ENCODE assay signal across 8 cellular contexts in the genomic region with DNA sequence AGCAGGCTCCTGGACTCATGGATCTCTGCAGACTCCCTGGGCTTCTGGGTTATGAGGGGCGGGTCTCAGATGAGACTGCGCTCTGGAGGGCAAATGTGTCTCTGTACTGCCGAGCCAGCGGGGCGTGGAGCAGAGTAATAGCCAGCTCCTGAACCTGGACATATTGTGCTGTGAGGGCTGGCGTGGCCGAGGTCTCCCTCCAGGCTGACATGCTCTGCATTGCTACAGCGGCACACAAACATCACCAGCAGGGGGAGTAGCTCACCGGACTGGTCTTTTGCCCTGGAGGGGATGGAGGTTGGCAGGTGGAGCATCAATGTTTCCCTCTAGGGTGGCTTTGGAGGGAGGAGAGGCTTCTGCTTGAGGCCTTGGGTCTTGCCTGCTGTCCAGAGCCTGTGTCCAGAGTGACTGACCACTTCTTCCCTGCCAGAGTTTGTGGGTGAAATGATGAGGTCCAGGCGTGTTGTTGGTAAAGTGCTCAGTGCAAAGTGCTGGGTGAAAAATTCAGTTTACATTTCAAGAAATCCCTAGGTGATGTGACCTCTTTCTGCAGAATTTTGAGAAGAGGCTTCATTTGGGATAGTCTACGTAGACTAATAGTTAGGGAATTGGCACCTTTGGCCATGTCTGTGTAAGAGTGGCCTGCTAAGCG. TPM values are rescaled to one million over a fixed set of nuclear protein-coding genes. Genes with fewer than 3 reads are reported as not detected.
A peak's percentile ranks its signal among the peaks of the same experiment; 100 is the strongest.
DNase-seq lines count a peak whose midpoint lies in the region; ATAC-seq, FAIRE-seq and TF ChIP-seq lines count a peak whose summit lies in the region.

No MANE protein-coding gene starts in this region.

- H3K36me3 ChIP-seq in RWPE2 (ENCODE audit: low read depth) = no peaks in the 10 kb centered on the region
- no peaks in the 10 kb centered on the region for H3K36me3 ChIP-seq in left ventricle myocardium inferior

- peak; percentile 59 for TF ChIP-seq CTCF in D721Med (IDR thresholded peaks at IDR 0.05; ENCODE audit: insufficient read depth, missing control alignments)
- peak; percentile 45 for TF ChIP-seq CTCF in RWPE2 (IDR thresholded peaks at IDR 0.05; ENCODE audit: poor library complexity, severe bottlenecking)
- TF ChIP-seq CTCF in left ventricle myocardium inferior (IDR thresholded peaks at IDR 0.05; ENCODE audit: borderline replicate concordance) = peak; percentile 67

- FAIRE-seq in D721Med (lab: Jason Lieb, UNC) = no peak

- H3K9me3 ChIP-seq in RWPE2 (ENCODE audit: severe bottlenecking) (no peaks in the 10 kb centered on the region), left ventricle myocardium inferior (replicated peaks) (no peaks in the 10 kb centered on the region)

- ATAC-seq in HG03103 (IDR thresholded peaks at IDR 0.05; ENCODE audit: low read depth, unreplicated experiment) (peak; percentile 51), RWPE2 (ENCODE audit: low read depth) (peak; percentile 35; the same call in 1 of the 3 replicates), GM19463 (IDR thresholded peaks at IDR 0.05; ENCODE audit: unreplicated experiment) (no peak), HG02642 (IDR thresholded peaks at IDR 0.05; ENCODE audit: poor library complexity, unreplicated experiment) (no peak)

- no peak overlapping the region for H3K4me3 ChIP-seq in RWPE2 (ENCODE audit: severe bottlenecking)
- no peak overlapping the region for H3K4me3 ChIP-seq in left ventricle myocardium inferior

- DNase-seq in D721Med (ENCODE audit: insufficient read length, low spot score) (no peak), RWPE2 (ENCODE audit: low spot score) (no peak), left ventricle myocardium inferior (peak; percentile 36)
- DNase-seq in activated T-helper 9 cell treated with anti-CD3 and anti-CD28 coated beads, Interleukin-2, amount 50 U/mL, for 16 hours (ENCODE audit: low read depth) = peak; percentile 37
- DNase-seq in stimulated activated CD4-positive, alpha-beta T cell treated with anti-CD3 and anti-CD28 coated beads, Interleukin-15, amount 100 ng/mL, for 48 hours (ENCODE audit: low read depth in 2 of 2) = peak; percentile 48 to 63

- H3K4me1 ChIP-seq in RWPE2 (ENCODE audit: insufficient read depth, poor library complexity, severe bottlenecking) (no peaks in the 10 kb centered on the region), left ventricle myocardium inferior (peaks cover 3% of the 10 kb centered on the region)

- intact Hi-C loops in left ventricle myocardium inferior (cut with micrococcal nuclease) = loop anchor here (10.0 kb wide), 1 partner anchor 1271 kb away; no protein-coding TSS in a partner anchor

- H3K27ac ChIP-seq in RWPE2 (ENCODE audit: poor library complexity, severe bottlenecking) (no peak overlapping the region), left ventricle myocardium inferior (replicated peaks) (no peak overlapping the region)

- peaks cover 6% of the 10 kb centered on the region for H3K27me3 ChIP-seq in RWPE2 (ENCODE audit: insufficient read depth, poor library complexity, severe bottlenecking)
- peaks cover 37% of the 10 kb centered on the region for H3K27me3 ChIP-seq in left ventricle myocardium inferior (ENCODE audit: low read depth)

RNA-seq across cellular contexts. Expression of a gene that starts 10.9 kb away (rescaled TPM):
- total RNA-seq in left ventricle myocardium inferior = 44.5 TPM

Comparison
In these comparisons a context has a peak if more than half of its experiments do, and no peak if none do; other contexts are left out.
1. DNase-seq: peak in activated T-helper 9 cell treated with anti-CD3 and anti-CD28 coated beads, Interleukin-2, amount 50 U/mL, for 16 hours (single experiment), left ventricle myocardium inferior (single experiment) and stimulated activated CD4-positive, alpha-beta T cell treated with anti-CD3 and anti-CD28 coated beads, Interleukin-15, amount 100 ng/mL, for 48 hours (2 of 2); none in D721Med (single experiment) and RWPE2 (single experiment).
2. ATAC-seq: peak in HG03103 (single experiment) and RWPE2 (single experiment); none in GM19463 (single experiment) and HG02642 (single experiment).
3. Peak in every context shown above with its lines, with median percentiles within 50 percentile points of each other: CTCF ChIP-seq.